Comparison of ENCODE assay signal across 17 cellular contexts in genomic region chr1:12091191-12091590, GRCh38. TPM values are rescaled to one million over a fixed set of nuclear protein-coding genes. Genes with fewer than 3 reads are reported as not detected.
DNase-seq lines count a peak whose midpoint lies in the region; ATAC-seq and TF ChIP-seq lines count a peak whose summit lies in the region.
"Had no signal": no experiment of that assay in that cellular context is flagged by ENCODE, and none has a peak within 500 bp of the region (broad histone marks: within the 10 kb centered on the region; RNA-seq: fewer than 3 reads in every experiment).

No MANE protein-coding gene starts in this region.

- no peak overlapping the region for H3K9ac ChIP-seq in neural progenitor cell
- H3K9ac ChIP-seq: BLaER1 treated with 17β-estradiol and CSF1 and Interleukin-3, amounts not matched to agents 10 nM and 100 nM had no signal

- H3K36me3 ChIP-seq in HEK293 (ENCODE audit: control insufficient read depth in 2 of 2, insufficient read depth in 1 of 2, low read length in 2 of 2), result no peaks in the 10 kb centered on the region
- H3K36me3 ChIP-seq in neural progenitor cell, result no peaks in the 10 kb centered on the region

- no peak overlapping the region for H3K4me3 ChIP-seq in HEK293 (ENCODE audit: low read depth, low read length)
- no peak overlapping the region for H3K4me3 ChIP-seq in neural progenitor cell
- H3K4me3 ChIP-seq: BLaER1 treated with 17β-estradiol and CSF1 and Interleukin-3, amounts not matched to agents 10 nM and 100 nM had no signal

- peaks cover 49% of the 10 kb centered on the region for H3K36me3 Mint-ChIP-seq in T-helper 1 cell treated with Interleukin-12 subunit alpha and Interleukin-12 subunit beta and Interleukin-4 antibody, amounts not matched to agents 30 μg/mL and 1 μg/mL, for 36 hours (ENCODE audit: low read depth)
- H3K36me3 Mint-ChIP-seq in central memory CD8-positive, alpha-beta T cell (ENCODE audit: insufficient read depth), result peaks cover 8% of the 10 kb centered on the region
- H3K36me3 Mint-ChIP-seq in neural progenitor cell, result no peaks in the 10 kb centered on the region

- H3K9me3 Mint-ChIP-seq in T-helper 1 cell treated with Interleukin-12 subunit alpha and Interleukin-12 subunit beta and Interleukin-4 antibody, amounts not matched to agents 30 μg/mL and 1 μg/mL, for 36 hours, result peaks cover 14% of the 10 kb centered on the region
- no peaks in the 10 kb centered on the region for H3K9me3 Mint-ChIP-seq in central memory CD8-positive, alpha-beta T cell
- peaks cover 3% of the 10 kb centered on the region for H3K9me3 Mint-ChIP-seq in neural progenitor cell
- H3K9me3 Mint-ChIP-seq: CD4-positive, alpha-beta T cell had no signal

- H3K79me2 ChIP-seq in neural progenitor cell (ENCODE audit: low read depth), result no peaks in the 10 kb centered on the region

- no peaks in the 10 kb centered on the region for H4K20me1 ChIP-seq in neural progenitor cell (ENCODE audit: low read depth)
- H4K20me1 ChIP-seq: BLaER1 treated with 17β-estradiol and CSF1 and Interleukin-3, amounts not matched to agents 10 nM and 100 nM had no signal

- no peaks in the 10 kb centered on the region for H3K27me3 Mint-ChIP-seq in T-helper 1 cell treated with Interleukin-12 subunit alpha and Interleukin-12 subunit beta and Interleukin-4 antibody, amounts not matched to agents 30 μg/mL and 1 μg/mL, for 36 hours (ENCODE audit: low read depth)
- H3K27me3 Mint-ChIP-seq in central memory CD8-positive, alpha-beta T cell, result no peaks in the 10 kb centered on the region
- peaks cover 8% of the 10 kb centered on the region for H3K27me3 Mint-ChIP-seq in neural progenitor cell (ENCODE audit: insufficient read depth, low read depth)
- H3K27me3 Mint-ChIP-seq: CD4-positive, alpha-beta T cell had no signal

- H3K4me2 ChIP-seq in neural progenitor cell, result no peak overlapping the region

- peaks cover 46% of the 10 kb centered on the region for H3K4me1 Mint-ChIP-seq in T-helper 1 cell treated with Interleukin-12 subunit alpha and Interleukin-12 subunit beta and Interleukin-4 antibody, amounts not matched to agents 30 μg/mL and 1 μg/mL, for 36 hours (ENCODE audit: low read depth)
- H3K4me1 Mint-ChIP-seq in central memory CD8-positive, alpha-beta T cell, result peaks cover 56% of the 10 kb centered on the region
- peaks cover 3% of the 10 kb centered on the region for H3K4me1 Mint-ChIP-seq in neural progenitor cell

- H3K4me1 ChIP-seq in HEK293 (ENCODE audit: control insufficient read depth, insufficient read depth, low read length) (no peaks in the 10 kb centered on the region), neural progenitor cell (no peaks in the 10 kb centered on the region)

- peak overlapping the region; percentile 6 for H3K27ac Mint-ChIP-seq in T-helper 1 cell treated with Interleukin-12 subunit alpha and Interleukin-12 subunit beta and Interleukin-4 antibody, amounts not matched to agents 30 μg/mL and 1 μg/mL, for 36 hours
- H3K27ac Mint-ChIP-seq in central memory CD8-positive, alpha-beta T cell (ENCODE audit: low read depth), result peak overlapping the region; percentile 87
- H3K27ac Mint-ChIP-seq in neural progenitor cell, result peak overlapping the region; percentile 50
- H3K27ac Mint-ChIP-seq: CD4-positive, alpha-beta T cell; H9 had no signal

- POLR2A ChIA-PET in HEK293 (lab: Yijun Ruan, JAX), result interaction anchor here (0.5 kb wide), 1 partner anchor 182 kb away, joined by 3 read pairs; no protein-coding TSS in a partner anchor

- H3K27ac ChIP-seq in HEK293 (ENCODE audit: extremely low read depth, low read depth, low read length) (no peak overlapping the region), neural progenitor cell (no peak overlapping the region)
- H3K27ac ChIP-seq: 22Rv1 had no signal

- no peak for ATAC-seq in central memory CD8-positive, alpha-beta T cell (replicated peaks; ENCODE audit: extremely low read depth, poor library complexity, severe bottlenecking)
- ATAC-seq in GM19452 (IDR thresholded peaks at IDR 0.05; ENCODE audit: unreplicated experiment), result no peak
- ATAC-seq in omental fat pad (ENCODE audit: low FRiP score), result no peak

- TF ChIP-seq CTCF in HEK293 (tag by site-specific recombination; IDR thresholded peaks at IDR 0.05) (no peak), neural progenitor cell (IDR thresholded peaks at IDR 0.05) (no peak), omental fat pad (IDR thresholded peaks at IDR 0.05) (no peak)

- H3F3A ChIP-seq in neural progenitor cell (ENCODE audit: low read depth), result no peaks in the 10 kb centered on the region

- H3K9me3 ChIP-seq in HEK293 (ENCODE audit: control insufficient read depth, insufficient read depth, low read depth, low read length) (no peaks in the 10 kb centered on the region), neural progenitor cell (ENCODE audit: low read depth) (no peaks in the 10 kb centered on the region)

- H2AFZ ChIP-seq in neural progenitor cell (replicated peaks), result no peak overlapping the region

- no peak overlapping the region for H3K4me3 Mint-ChIP-seq in T-helper 1 cell treated with Interleukin-12 subunit alpha and Interleukin-12 subunit beta and Interleukin-4 antibody, amounts not matched to agents 30 μg/mL and 1 μg/mL, for 36 hours
- no peak overlapping the region for H3K4me3 Mint-ChIP-seq in central memory CD8-positive, alpha-beta T cell
- H3K4me3 Mint-ChIP-seq in neural progenitor cell, result no peak overlapping the region
- H3K4me3 Mint-ChIP-seq: H9 had no signal

- CTCF ChIA-PET in HEK293 (lab: Yijun Ruan, JAX), result no interaction called here

- no peak for DNase-seq in T-helper 1 cell
- no peak for DNase-seq in central memory CD8-positive, alpha-beta T cell (ENCODE audit: low spot score in 2 of 2)
- no peak for DNase-seq in neural progenitor cell (ENCODE audit: low spot score)
- DNase-seq in effector CD4-positive, alpha-beta T cell, result no peak
- DNase-seq in omental fat pad (ENCODE audit: low spot score), result no peak
- DNase-seq: Calu3; CD4-positive, alpha-beta T cell; DMS 273 treated with DMSO at 0.1 percent for 48 hours; GOT3; H9 had no signal

- H3K27me3 ChIP-seq in neural progenitor cell, result no peaks in the 10 kb centered on the region
- H3K27me3 ChIP-seq: BLaER1 treated with 17β-estradiol and CSF1 and Interleukin-3, amounts not matched to agents 10 nM and 100 nM had no signal

TF ChIP-seq in HEK293, 187 proteins besides CTCF, POLR2A, EP300 and RAD21:
- TF ChIP-seq ZNF37A (tag by site-specific recombination; IDR thresholded peaks at IDR 0.05) (peak; percentile 90), ZNF664 (tag by site-specific recombination; IDR thresholded peaks at IDR 0.05) (no peak)

RNA-seq across cellular contexts. Expression of gene TNFRSF8, which starts 28.1 kb away (rescaled TPM):
- total RNA-seq in neural progenitor cell (ENCODE audit: low replicate concordance) (not detected in 2 replicates), omental fat pad (10 to 100 TPM in 1 of 4 donors, 1 to 10 TPM in 3; 2.9 to 31.9 (median 5.1) TPM)
- total RNA-seq: A673, Calu3, HT-29 had no signal

Comparison
In these comparisons a context has a peak if more than half of its experiments do, and no peak if none do; other contexts are left out.
1. H3K27ac Mint-ChIP-seq: peak in every context shown above with its lines; median percentile 87 in central memory CD8-positive, alpha-beta T cell; 50 in neural progenitor cell; 6 in T-helper 1 cell treated with Interleukin-12 subunit alpha and Interleukin-12 subunit beta and Interleukin-4 antibody, amounts not matched to agents 30 μg/mL and 1 μg/mL, for 36 hours.